12 cellular contexts compared by ENCODE assay signal in the genomic region with DNA sequence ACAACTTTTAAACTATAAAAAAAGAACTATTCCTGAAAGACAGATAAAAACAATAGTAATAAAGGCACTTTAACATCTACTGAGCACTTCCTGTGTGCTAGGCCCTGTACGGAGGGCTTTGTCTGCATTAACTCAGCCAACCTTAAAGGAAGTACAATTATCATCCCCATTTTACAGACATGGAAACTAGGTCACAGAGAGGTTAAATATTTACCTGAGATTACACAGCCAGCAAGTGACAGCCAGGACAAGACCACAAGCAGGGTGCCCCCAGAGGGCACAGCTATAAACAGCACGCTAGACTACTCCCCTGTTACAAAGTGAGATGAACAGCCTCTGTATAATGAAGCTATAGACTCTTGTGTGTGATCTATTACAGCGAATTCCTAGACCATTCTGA. TPM values are rescaled to one million over a fixed set of nuclear protein-coding genes. Genes with fewer than 3 reads are reported as not detected.
DNase-seq lines count a peak whose midpoint lies in the region; ATAC-seq and TF ChIP-seq lines count a peak whose summit lies in the region.
"Had no signal": no experiment of that assay in that cellular context is flagged by ENCODE, and none has a peak within 500 bp of the region (broad histone marks: within the 10 kb centered on the region; RNA-seq: fewer than 3 reads in every experiment).

No MANE protein-coding gene starts in this region.

- no peak overlapping the region for H3K9ac ChIP-seq in OCI-LY1 (ENCODE audit: low read length)
- H3K9ac ChIP-seq in smooth muscle cell (ENCODE audit: low read depth), result no peak overlapping the region

- H3K9me3 ChIP-seq in CD4-positive, CD25-positive, alpha-beta regulatory T cell (ENCODE audit: control insufficient read depth in 2 of 2, low read length in 2 of 2), result no peaks in the 10 kb centered on the region
- H3K9me3 ChIP-seq in OCI-LY1 (ENCODE audit: low read length) (no peaks in the 10 kb centered on the region), smooth muscle cell (replicated peaks; ENCODE audit: low read depth) (no peaks in the 10 kb centered on the region)
- H3K9me3 ChIP-seq: breast epithelium had no signal

- no peak overlapping the region for H3K27ac ChIP-seq in CD4-positive, CD25-positive, alpha-beta regulatory T cell (ENCODE audit: insufficient read depth, low read length, poor library complexity, severe bottlenecking)
- H3K27ac ChIP-seq in OCI-LY1 (ENCODE audit: low read depth, low read length, poor library complexity, severe bottlenecking) (no peak overlapping the region), smooth muscle cell (ENCODE audit: low read depth) (no peak overlapping the region)
- H3K27ac ChIP-seq: breast epithelium, SK-N-MC had no signal

- TF ChIP-seq CTCF in OCI-LY1 (IDR thresholded peaks at IDR 0.05; ENCODE audit: low read length) (peak; percentile 41; the same call in 1 of the 2 replicates), fibroblast of pulmonary artery (IDR thresholded peaks at IDR 0.05; ENCODE audit: low read length, missing control alignments) (peak; percentile 18), smooth muscle cell (IDR thresholded peaks at IDR 0.05; ENCODE audit: borderline replicate concordance, insufficient read depth, poor library complexity, severe bottlenecking) (no peak)

- H3K27ac Mint-ChIP-seq in CD4-positive, CD25-positive, alpha-beta regulatory T cell, result peak overlapping the region in 1 of 3 donors; percentile 14
- H3K27ac Mint-ChIP-seq: mesothelial cell of epicardium had no signal

- no peaks in the 10 kb centered on the region for H3K27me3 ChIP-seq in CD4-positive, CD25-positive, alpha-beta regulatory T cell (ENCODE audit: control insufficient read depth, insufficient read depth, low read length)
- H3K27me3 ChIP-seq in OCI-LY1 (ENCODE audit: insufficient read depth, low read length), result no peaks in the 10 kb centered on the region
- H3K27me3 ChIP-seq in smooth muscle cell (ENCODE audit: low read depth), result no peaks in the 10 kb centered on the region
- H3K27me3 ChIP-seq: breast epithelium had no signal

- WGBS in smooth muscle cell (ENCODE audit: low lambda C conversion rate), result 96% methylated on average over 3 of the region's 3 CpGs

- no peaks in the 10 kb centered on the region for H3K4me1 ChIP-seq in CD4-positive, CD25-positive, alpha-beta regulatory T cell (ENCODE audit: control insufficient read depth, insufficient read depth, low read length, poor library complexity, severe bottlenecking)
- no peaks in the 10 kb centered on the region for H3K4me1 ChIP-seq in OCI-LY1 (ENCODE audit: insufficient read depth, low read length, severe bottlenecking)
- peaks cover 30% of the 10 kb centered on the region for H3K4me1 ChIP-seq in smooth muscle cell (ENCODE audit: low read depth)

- no peak overlapping the region for H3K4me3 Mint-ChIP-seq in CD4-positive, CD25-positive, alpha-beta regulatory T cell
- H3K4me3 Mint-ChIP-seq: mesothelial cell of epicardium had no signal

- ATAC-seq in CD4-positive, CD25-positive, alpha-beta regulatory T cell (ENCODE audit: low read depth in 2 of 2), result peak in 1 of 2 donors; percentile 37
- peak; percentile 66 for ATAC-seq in GM19463 (IDR thresholded peaks at IDR 0.05; ENCODE audit: unreplicated experiment)

- no peaks in the 10 kb centered on the region for H3K4me1 Mint-ChIP-seq in CD4-positive, CD25-positive, alpha-beta regulatory T cell

- H3K9me2 ChIP-seq in OCI-LY1 (ENCODE audit: low read depth, low read length), result no peaks in the 10 kb centered on the region

- H3F3A ChIP-seq in OCI-LY1 (ENCODE audit: insufficient read depth, low read length) (no peaks in the 10 kb centered on the region), smooth muscle cell (ENCODE audit: low read depth) (peaks cover 50% of the 10 kb centered on the region)

- H3K36me3 Mint-ChIP-seq in CD4-positive, CD25-positive, alpha-beta regulatory T cell, result peaks cover 73% of the 10 kb centered on the region

- H4K20me1 ChIP-seq in OCI-LY1 (ENCODE audit: insufficient read depth, low read length) (no peaks in the 10 kb centered on the region), smooth muscle cell (ENCODE audit: low read depth) (no peaks in the 10 kb centered on the region)

- H3K36me3 ChIP-seq in CD4-positive, CD25-positive, alpha-beta regulatory T cell (ENCODE audit: control insufficient read depth, insufficient read depth, low read length), result peaks cover 83% of the 10 kb centered on the region
- H3K36me3 ChIP-seq in OCI-LY1 (ENCODE audit: insufficient read depth, low read length) (peaks cover 96% of the 10 kb centered on the region), smooth muscle cell (ENCODE audit: low read depth) (peaks cover 5% of the 10 kb centered on the region)

- H3K4me2 ChIP-seq in OCI-LY1 (ENCODE audit: low read length) (no peak overlapping the region), smooth muscle cell (no peak overlapping the region)

- no peaks in the 10 kb centered on the region for H3K79me2 ChIP-seq in OCI-LY1 (ENCODE audit: insufficient read depth, low read length)
- no peaks in the 10 kb centered on the region for H3K79me2 ChIP-seq in smooth muscle cell (ENCODE audit: low read depth)

- H3K4me3 ChIP-seq in CD4-positive, CD25-positive, alpha-beta regulatory T cell (ENCODE audit: low read depth, low read length), result no peak overlapping the region
- no peak overlapping the region for H3K4me3 ChIP-seq in OCI-LY1 (ENCODE audit: low read depth, low read length, poor library complexity, severe bottlenecking)
- no peak overlapping the region for H3K4me3 ChIP-seq in fibroblast of pulmonary artery (replicated peaks; ENCODE audit: low read depth, low read length)
- no peak overlapping the region for H3K4me3 ChIP-seq in smooth muscle cell
- H3K4me3 ChIP-seq: breast epithelium, SK-N-MC had no signal

- DNase-seq in CD4-positive, CD25-positive, alpha-beta regulatory T cell, result peak in 2 of 3 donors; percentile 8 to 21
- DNase-seq in fibroblast of pulmonary artery (ENCODE audit: low read depth) (no peak), NCI-H2227 treated with DMSO at 0.1 percent for 48 hours (lab: John Stamatoyannopoulos, UW) (no peak), cerebellum (ENCODE audit: low spot score) (no peak), smooth muscle cell (lab: John Stamatoyannopoulos, UW; ENCODE audit: unreplicated experiment) (no peak)
- DNase-seq in stimulated activated CD4-positive, alpha-beta T cell treated with anti-CD3 and anti-CD28 coated beads, Interleukin-1b, Interleukin-23, amount 100 ng/mL, for 48 hours, result no peak
- DNase-seq: NCI-H146 had no signal

- H2AFZ ChIP-seq in OCI-LY1 (ENCODE audit: low read length), result no peak overlapping the region
- no peak overlapping the region for H2AFZ ChIP-seq in smooth muscle cell (ENCODE audit: low read depth)

- no peaks in the 10 kb centered on the region for H3K9me3 Mint-ChIP-seq in CD4-positive, CD25-positive, alpha-beta regulatory T cell
- H3K9me3 Mint-ChIP-seq: mesothelial cell of epicardium had no signal

- H3K27me3 Mint-ChIP-seq in CD4-positive, CD25-positive, alpha-beta regulatory T cell, result no peaks in the 10 kb centered on the region

RNA-seq across cellular contexts. Expression of a gene that starts 25.5 kb away (rescaled TPM):
- 12.1 TPM for total RNA-seq in CD4-positive, CD25-positive, alpha-beta regulatory T cell
- 1 to 10 TPM; 7.1 to 7.4 (median 7.3) TPM for polyA plus RNA-seq in CD4-positive, CD25-positive, alpha-beta regulatory T cell
- 21.4 TPM for total RNA-seq in cerebellum
- total RNA-seq in smooth muscle cell, result 11.0 and 11.9 TPM in 2 replicates
- polyA plus RNA-seq in smooth muscle cell, result 5.9 and 6.6 TPM in 2 replicates

RNA-seq across cellular contexts. Expression of a gene that starts 26.0 kb away (rescaled TPM):
- 10.2 TPM for total RNA-seq in CD4-positive, CD25-positive, alpha-beta regulatory T cell
- polyA plus RNA-seq in CD4-positive, CD25-positive, alpha-beta regulatory T cell, result 1 to 10 TPM; 2.8 to 4.5 (median 3.4) TPM
- total RNA-seq in cerebellum, result 25.4 TPM
- 16.7 and 19.7 TPM in 2 replicates for total RNA-seq in smooth muscle cell
- polyA plus RNA-seq in smooth muscle cell, result 5.6 and 8.3 TPM in 2 replicates

Comparison
In these comparisons a context has a peak if more than half of its experiments do, and no peak if none do; other contexts are left out.
1. DNase-seq: peak in CD4-positive, CD25-positive, alpha-beta regulatory T cell (2 of 3); none in fibroblast of pulmonary artery (single experiment), stimulated activated CD4-positive, alpha-beta T cell treated with anti-CD3 and anti-CD28 coated beads, Interleukin-1b, Interleukin-23, amount 100 ng/mL, for 48 hours (single experiment), NCI-H2227 treated with DMSO at 0.1 percent for 48 hours (single experiment), cerebellum (single experiment) and smooth muscle cell (single experiment).